Comparison of ENCODE assay signal across 1 cellular context in the genomic region with DNA sequence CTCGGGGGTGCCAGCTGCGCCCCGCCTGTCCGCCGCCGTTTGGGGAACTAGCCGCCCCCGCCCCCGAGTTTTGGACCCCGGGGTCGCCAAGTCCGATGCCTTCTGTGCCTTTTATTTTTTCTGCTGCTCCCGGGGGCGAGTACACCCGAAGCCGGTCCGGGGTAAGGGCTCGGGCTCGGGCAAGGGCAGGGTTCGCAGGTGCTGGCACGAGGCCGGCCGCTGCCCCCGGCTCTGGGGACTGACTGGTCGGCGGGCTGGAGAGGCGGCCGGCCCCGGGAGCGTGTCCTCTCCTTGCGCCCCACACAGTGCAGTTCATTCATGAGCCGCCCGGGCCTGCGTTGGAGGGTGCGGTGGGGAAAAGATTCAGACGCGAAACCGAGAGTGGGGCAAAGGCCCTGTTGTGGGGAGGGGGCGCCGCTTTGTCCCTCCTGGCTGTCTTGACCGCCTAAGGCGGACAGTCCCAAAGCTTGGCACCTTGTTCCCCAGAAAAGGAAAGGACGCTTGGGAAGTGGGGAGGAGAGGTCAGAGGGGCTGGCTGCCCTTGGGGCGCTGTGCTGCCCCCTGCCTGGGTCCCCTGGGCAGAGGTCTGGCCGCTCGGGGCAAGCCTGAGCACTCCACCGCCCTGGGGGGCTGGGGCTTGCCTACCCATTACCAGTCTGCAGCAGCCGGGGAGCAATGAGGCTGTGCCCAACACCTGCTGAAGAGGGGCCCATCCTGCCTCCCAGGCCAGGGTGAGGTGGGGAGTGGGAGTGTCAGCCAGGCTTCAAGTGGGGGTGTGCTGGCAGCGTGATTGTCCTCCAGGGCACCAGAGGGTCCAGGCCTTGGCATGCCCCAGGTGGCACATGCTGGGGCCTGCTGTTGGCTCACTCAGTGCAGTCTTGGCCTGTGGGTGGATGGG.
TF ChIP-seq lines count a peak whose summit lies in the region.

No MANE protein-coding gene starts in this region.

TF ChIP-seq in K562, 482 proteins besides CTCF, POLR2A, EP300 and RAD21 (continued from another document):
- TF ChIP-seq, protein P1, sequence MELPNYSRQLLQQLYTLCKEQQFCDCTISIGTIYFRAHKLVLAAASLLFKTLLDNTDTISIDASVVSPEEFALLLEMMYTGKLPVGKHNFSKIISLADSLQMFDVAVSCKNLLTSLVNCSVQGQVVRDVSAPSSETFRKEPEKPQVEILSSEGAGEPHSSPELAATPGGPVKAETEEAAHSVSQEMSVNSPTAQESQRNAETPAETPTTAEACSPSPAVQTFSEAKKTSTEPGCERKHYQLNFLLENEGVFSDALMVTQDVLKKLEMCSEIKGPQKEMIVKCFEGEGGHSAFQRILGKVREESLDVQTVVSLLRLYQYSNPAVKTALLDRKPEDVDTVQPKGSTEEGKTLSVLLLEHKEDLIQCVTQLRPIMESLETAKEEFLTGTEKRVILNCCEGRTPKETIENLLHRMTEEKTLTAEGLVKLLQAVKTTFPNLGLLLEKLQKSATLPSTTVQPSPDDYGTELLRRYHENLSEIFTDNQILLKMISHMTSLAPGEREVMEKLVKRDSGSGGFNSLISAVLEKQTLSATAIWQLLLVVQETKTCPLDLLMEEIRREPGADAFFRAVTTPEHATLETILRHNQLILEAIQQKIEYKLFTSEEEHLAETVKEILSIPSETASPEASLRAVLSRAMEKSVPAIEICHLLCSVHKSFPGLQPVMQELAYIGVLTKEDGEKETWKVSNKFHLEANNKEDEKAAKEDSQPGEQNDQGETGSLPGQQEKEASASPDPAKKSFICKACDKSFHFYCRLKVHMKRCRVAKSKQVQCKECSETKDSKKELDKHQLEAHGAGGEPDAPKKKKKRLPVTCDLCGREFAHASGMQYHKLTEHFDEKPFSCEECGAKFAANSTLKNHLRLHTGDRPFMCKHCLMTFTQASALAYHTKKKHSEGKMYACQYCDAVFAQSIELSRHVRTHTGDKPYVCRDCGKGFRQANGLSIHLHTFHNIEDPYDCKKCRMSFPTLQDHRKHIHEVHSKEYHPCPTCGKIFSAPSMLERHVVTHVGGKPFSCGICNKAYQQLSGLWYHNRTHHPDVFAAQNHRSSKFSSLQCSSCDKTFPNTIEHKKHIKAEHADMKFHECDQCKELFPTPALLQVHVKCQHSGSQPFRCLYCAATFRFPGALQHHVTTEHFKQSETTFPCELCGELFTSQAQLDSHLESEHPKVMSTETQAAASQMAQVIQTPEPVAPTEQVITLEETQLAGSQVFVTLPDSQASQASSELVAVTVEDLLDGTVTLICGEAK (IDR thresholded peaks at IDR 0.05): peak; percentile 66; the same call in 1 of the 2 replicates
- TF ChIP-seq, protein P1 (CRISPR knock-in tag; IDR thresholded peaks at IDR 0.05): no peak
- no peak for TF ChIP-seq ZSCAN32 (CRISPR knock-in tag; IDR thresholded peaks at IDR 0.05)
- TF ChIP-seq ZBTB17 (CRISPR knock-in tag; IDR thresholded peaks at IDR 0.05): 0 out of 2 replicates have a peak, but pooled peaks have one; percentile 32
- no peak for TF ChIP-seq TRIM24 (IDR thresholded peaks at IDR 0.05)
- 0 out of 2 replicates have a peak, but pooled peaks have one; percentile 23 for TF ChIP-seq SRSF3 (IDR thresholded peaks at IDR 0.05; ENCODE audit: insufficient read depth, low read length)
- peak; percentile 79 for TF ChIP-seq EGR1 (conservative IDR thresholded peaks at IDR 0.05)
- TF ChIP-seq ZKSCAN1 (IDR thresholded peaks at IDR 0.05; ENCODE audit: low read depth, low read length): no peak
- no peak for TF ChIP-seq GTF3C2 (IDR thresholded peaks at IDR 0.05; ENCODE audit: borderline replicate concordance, extremely low read depth, insufficient read length)
- TF ChIP-seq USF2 (CRISPR knock-in tag; IDR thresholded peaks at IDR 0.05): peak; percentile 22; the same call in 1 of the 2 replicates
- TF ChIP-seq MAX (CRISPR knock-in tag; IDR thresholded peaks at IDR 0.05): peak; percentile 51
- peak; percentile 67 for TF ChIP-seq SAP30 (IDR thresholded peaks at IDR 0.05; ENCODE audit: borderline replicate concordance, insufficient read depth, low read depth, low read length, poor library complexity, severe bottlenecking)
